ENCODE assay signal across 8 cellular contexts in the genomic region with DNA sequence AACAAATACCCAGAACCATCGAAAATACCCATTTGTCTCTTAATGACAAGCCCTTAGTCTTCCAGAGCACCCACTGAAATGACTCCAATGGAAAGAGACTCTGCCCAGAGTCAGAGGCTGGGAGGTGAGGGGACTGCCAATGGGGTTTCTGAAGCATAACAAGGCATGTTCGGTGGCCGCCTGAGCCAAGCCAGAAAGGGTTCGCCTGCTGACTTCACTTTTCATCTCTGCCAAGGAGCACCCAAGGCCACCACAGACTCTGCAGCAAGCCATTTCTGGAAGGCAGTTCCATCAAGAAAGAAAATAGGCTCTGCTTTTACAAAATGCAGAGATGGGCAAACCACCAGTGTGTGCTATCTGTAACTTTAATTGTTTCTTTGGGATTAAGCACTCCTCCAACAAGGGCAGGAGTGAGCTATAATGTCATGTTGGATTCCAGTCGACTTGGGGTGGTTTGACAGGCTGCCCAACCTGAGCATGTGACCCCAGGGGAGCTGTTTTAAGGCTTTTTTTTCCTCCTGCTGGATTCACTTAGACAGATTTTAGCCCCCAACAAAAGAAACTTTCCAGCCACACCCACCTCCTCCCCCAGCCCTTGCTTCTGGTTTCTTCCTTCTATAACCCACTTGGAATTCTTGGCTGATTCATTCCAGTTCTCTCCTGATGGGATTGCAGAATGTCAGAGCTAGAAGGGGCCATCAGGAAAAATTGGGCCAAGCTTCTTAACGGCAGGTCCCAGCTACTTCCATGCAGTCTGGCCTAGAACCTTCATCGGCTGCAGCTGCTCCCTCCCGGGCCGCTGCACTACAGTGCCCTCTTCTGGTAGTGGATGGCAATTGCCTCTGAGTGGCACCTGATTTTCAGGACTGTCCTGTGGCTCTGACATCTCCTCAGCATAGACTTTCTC. TPM values are rescaled to one million over a fixed set of nuclear protein-coding genes. Genes with fewer than 3 reads are reported as not detected.
DNase-seq lines count a peak whose midpoint lies in the region; ATAC-seq and TF ChIP-seq lines count a peak whose summit lies in the region.

No MANE protein-coding gene starts in this region.

- DNase-seq in GDM1 (lab: John Stamatoyannopoulos, UW) (peak; percentile 19), NCI-H2227 (lab: John Stamatoyannopoulos, UW; ENCODE audit: unreplicated experiment) (peak; percentile 73), cerebellar cortex (ENCODE audit: low spot score) (peak; percentile 68), left lung (peak; percentile 70 to 86)
- peak; percentile 54 for DNase-seq in activated CD4-positive, alpha-beta T cell treated with anti-CD3 and anti-CD28 coated beads for 1 hour
- peak; percentile 48 to 61 (median 59) for DNase-seq in stimulated activated CD4-positive, alpha-beta T cell treated with anti-CD3 and anti-CD28 coated beads, TNF-alpha, amount 100 ng/mL, for 24 hours (ENCODE audit: low read depth in 3 of 3)

- TF ChIP-seq CTCF in left lung (IDR thresholded peaks at IDR 0.05) = peak; percentile 88 to 91

- peaks cover 0 to 14% of the 10 kb centered on the region in 2 donors for H3K4me1 ChIP-seq in left lung

- no peak for TF ChIP-seq POLR2A in GM18505 (IDR thresholded peaks at IDR 0.05; ENCODE audit: borderline replicate concordance, extremely low read depth, insufficient read depth, insufficient read length)

- H3K4me3 ChIP-seq in left lung = no peak overlapping the region

- H3K9me3 ChIP-seq in left lung = no peaks in the 10 kb centered on the region

- ATAC-seq in HG02885 (IDR thresholded peaks at IDR 0.05; ENCODE audit: poor library complexity, unreplicated experiment) = peak; percentile 75
- peak; percentile 90 for ATAC-seq in left lung
- no peak for ATAC-seq in GM18505 (IDR thresholded peaks at IDR 0.05; ENCODE audit: unreplicated experiment)

- H3K27ac ChIP-seq in left lung = no peak overlapping the region

- H3K36me3 ChIP-seq in left lung = no peaks in the 10 kb centered on the region

- no peaks in the 10 kb centered on the region for H3K27me3 ChIP-seq in left lung

- intact Hi-C loops in left lung (cut with DNase I) = loop anchor here in 1 of 2 donors (5.0 kb wide), 1 partner anchor 801 kb away; no protein-coding TSS in a partner anchor

RNA-seq across cellular contexts. Expression of a gene that starts 24.1 kb away (rescaled TPM):
- 100 to 1,000 TPM in 1 of 2 donors, 10 to 100 TPM in 1; 86.0 to 111 TPM for total RNA-seq in left lung

Comparison
In these comparisons a context has a peak if more than half of its experiments do, and no peak if none do; other contexts are left out.
1. DNase-seq: peak in every context shown above with its lines; median percentile 78 in left lung; 73 in NCI-H2227; 68 in cerebellar cortex; 59 in stimulated activated CD4-positive, alpha-beta T cell treated with anti-CD3 and anti-CD28 coated beads, TNF-alpha, amount 100 ng/mL, for 24 hours; 54 in activated CD4-positive, alpha-beta T cell treated with anti-CD3 and anti-CD28 coated beads for 1 hour; 19 in GDM1.